In genomic region chr15:36172970-36173369, GRCh38 we compare ENCODE assay signal across 14 cellular contexts.
A peak's percentile ranks its signal among the peaks of the same experiment; 100 is the strongest.
DNase-seq lines count a peak whose midpoint lies in the region; ATAC-seq and TF ChIP-seq lines count a peak whose summit lies in the region.
"Had no signal": no experiment of that assay in that cellular context is flagged by ENCODE, and none has a peak within 500 bp of the region (broad histone marks: within the 10 kb centered on the region; RNA-seq: fewer than 3 reads in every experiment).

No MANE protein-coding gene starts in this region.

- H3K4me1 ChIP-seq in GM23248 (ENCODE audit: insufficient read depth) = 0 out of 2 replicates have a peak, but pooled peaks cover 3% of the 10 kb centered on the region
- peaks cover 19% of the 10 kb centered on the region for H3K4me1 ChIP-seq in PC-3 (ENCODE audit: insufficient read depth, low read length)

- H3K27ac ChIP-seq in GM23248 (no peak overlapping the region), PC-3 (ENCODE audit: low read length) (no peak overlapping the region)
- H3K27ac ChIP-seq: BLaER1 treated with 17β-estradiol and CSF1 and Interleukin-3, amounts not matched to agents 10 nM and 100 nM had no signal

- no TSS peak for BruUV-seq in PC-3 (replicated peaks; lab: Mats Ljungman, UMichigan)

- H3K27ac Mint-ChIP-seq in natural killer cell treated with Interleukin-12 subunit alpha and Interleukin-12 subunit beta and Interleukin-15 and Interleukin-18, amount 100 ng/mL, for 72 hours = no peak overlapping the region
- H3K27ac Mint-ChIP-seq: CD4-positive, alpha-beta T cell; H9 had no signal

- H3K4me2 ChIP-seq in GM23248 (ENCODE audit: unreplicated experiment) = no peak overlapping the region
- peak overlapping the region; percentile 14 for H3K4me2 ChIP-seq in PC-3 (ENCODE audit: low read length)
- H3K4me2 ChIP-seq: BLaER1 treated with 17β-estradiol and CSF1 and Interleukin-3, amounts not matched to agents 10 nM and 100 nM had no signal

- H3K27me3 Mint-ChIP-seq in natural killer cell treated with Interleukin-12 subunit alpha and Interleukin-12 subunit beta and Interleukin-15 and Interleukin-18, amount 100 ng/mL, for 72 hours = no peaks in the 10 kb centered on the region
- H3K27me3 Mint-ChIP-seq: CD4-positive, alpha-beta T cell had no signal

- H4K20me1 ChIP-seq in GM23248 (ENCODE audit: insufficient read depth) (no peaks in the 10 kb centered on the region), PC-3 (ENCODE audit: low read length) (no peaks in the 10 kb centered on the region)
- H4K20me1 ChIP-seq: BLaER1 treated with 17β-estradiol and CSF1 and Interleukin-3, amounts not matched to agents 10 nM and 100 nM had no signal

- H2AFZ ChIP-seq in GM23248 (peak overlapping the region; percentile 9; the same call in 1 of the 2 replicates), PC-3 (ENCODE audit: low read length) (no peak overlapping the region; the same call in 1 of the 2 replicates)

- TF ChIP-seq CTCF in PC-3 (conservative IDR thresholded peaks at IDR 0.05; ENCODE audit: low read depth, low read length) (no peak), epithelial cell of esophagus (IDR thresholded peaks at IDR 0.05; ENCODE audit: insufficient read depth, low read depth, low read length, missing control alignments) (no peak)

- no peaks in the 10 kb centered on the region for H3K79me2 ChIP-seq in GM23248 (ENCODE audit: insufficient read depth)
- no peaks in the 10 kb centered on the region for H3K79me2 ChIP-seq in PC-3 (ENCODE audit: low read length)

- H3K9ac ChIP-seq in GM23248 (no peak overlapping the region), PC-3 (ENCODE audit: low read length) (no peak overlapping the region)
- H3K9ac ChIP-seq: BLaER1 treated with 17β-estradiol and CSF1 and Interleukin-3, amounts not matched to agents 10 nM and 100 nM had no signal

- POLR2A ChIA-PET in PC-3 (lab: Charles Lee; ENCODE audit: unreplicated experiment) = interaction anchor here (0.6 kb wide), 1 partner anchor 878 kb away, joined by 4 read pairs; no protein-coding TSS in a partner anchor

- no peaks in the 10 kb centered on the region for H3K9me2 ChIP-seq in GM23248 (ENCODE audit: insufficient read depth)
- no peaks in the 10 kb centered on the region for H3K9me2 ChIP-seq in PC-3 (replicated peaks; ENCODE audit: low read length)

- 84 to 86% methylated on average over 1 of the region's 1 CpG for WGBS in GM23248 (ENCODE audit: low coverage in 1 of 2, low lambda C conversion rate in 2 of 2, missing lambda C conversion rate in 2 of 2), 2 experiments

- in situ Hi-C loops in GM23248 (cut with MboI) = no loop called here

- no peaks in the 10 kb centered on the region for H3K36me3 Mint-ChIP-seq in natural killer cell treated with Interleukin-12 subunit alpha and Interleukin-12 subunit beta and Interleukin-15 and Interleukin-18, amount 100 ng/mL, for 72 hours

- ATAC-seq in PC-3 = peak; percentile 87
- ATAC-seq in natural killer cell treated with Interleukin-12 subunit alpha and Interleukin-12 subunit beta and Interleukin-15 and Interleukin-18, amount 100 ng/mL, for 72 hours = no peak
- ATAC-seq: GM12878 had no signal

- peaks cover 7% of the 10 kb centered on the region for H3K9me3 Mint-ChIP-seq in natural killer cell treated with Interleukin-12 subunit alpha and Interleukin-12 subunit beta and Interleukin-15 and Interleukin-18, amount 100 ng/mL, for 72 hours
- H3K9me3 Mint-ChIP-seq: H9 had no signal

- H3K4me1 Mint-ChIP-seq in natural killer cell treated with Interleukin-12 subunit alpha and Interleukin-12 subunit beta and Interleukin-15 and Interleukin-18, amount 100 ng/mL, for 72 hours (ENCODE audit: low read depth in 2 of 2) = no peaks in the 10 kb centered on the region

- no peak for DNase-seq in GM23248
- DNase-seq in PC-3 = peak; percentile 83
- DNase-seq in epithelial cell of esophagus (ENCODE audit: low read depth) = peak; percentile 2
- DNase-seq in NK-92 (lab: John Stamatoyannopoulos, UW; ENCODE audit: unreplicated experiment) = no peak
- DNase-seq in natural killer cell treated with Interleukin-12 subunit alpha and Interleukin-12 subunit beta and Interleukin-15 and Interleukin-18, amount 100 ng/mL, for 72 hours (ENCODE audit: low spot score) = no peak
- DNase-seq in SIG-M5 treated with dmso at 0.1 percent for 504 hours (lab: John Stamatoyannopoulos, UW; ENCODE audit: unreplicated experiment) = no peak
- DNase-seq in NCI-H1105 (lab: John Stamatoyannopoulos, UW) = no peak
- DNase-seq: CD4-positive, alpha-beta T cell; DMS79; GOT3; H9; IMR-90 had no signal

- no peaks in the 10 kb centered on the region for H3K9me3 ChIP-seq in GM23248 (ENCODE audit: low read depth)
- no peaks in the 10 kb centered on the region for H3K9me3 ChIP-seq in PC-3 (ENCODE audit: low read length)
- H3K9me3 ChIP-seq: BLaER1 treated with 17β-estradiol and CSF1 and Interleukin-3, amounts not matched to agents 10 nM and 100 nM had no signal

- H3K4me3 ChIP-seq in GM23248 (no peak overlapping the region), PC-3 (ENCODE audit: low read length) (no peak overlapping the region), epithelial cell of esophagus (ENCODE audit: low read length) (no peak overlapping the region)
- H3K4me3 ChIP-seq: BLaER1 treated with 17β-estradiol and CSF1 and Interleukin-3, amounts not matched to agents 10 nM and 100 nM; GM12878 had no signal

- H3F3A ChIP-seq in GM23248 (ENCODE audit: insufficient read depth) (no peaks in the 10 kb centered on the region), PC-3 (ENCODE audit: low read length, unreplicated experiment) (no peaks in the 10 kb centered on the region)

- H3K27me3 ChIP-seq in GM23248 (replicated peaks; ENCODE audit: insufficient read depth) (no peaks in the 10 kb centered on the region), PC-3 (ENCODE audit: low read length) (no peaks in the 10 kb centered on the region)
- H3K27me3 ChIP-seq: BLaER1 treated with 17β-estradiol and CSF1 and Interleukin-3, amounts not matched to agents 10 nM and 100 nM had no signal

- H3K4me3 Mint-ChIP-seq in natural killer cell treated with Interleukin-12 subunit alpha and Interleukin-12 subunit beta and Interleukin-15 and Interleukin-18, amount 100 ng/mL, for 72 hours = no peak overlapping the region
- H3K4me3 Mint-ChIP-seq: CD4-positive, alpha-beta T cell; H9 had no signal

- CTCF ChIA-PET in PC-3 (lab: Charles Lee) = no interaction called here

- H3K36me3 ChIP-seq in GM23248 (ENCODE audit: low read depth) = no peaks in the 10 kb centered on the region
- H3K36me3 ChIP-seq in PC-3 (ENCODE audit: low read depth, low read length) = no peaks in the 10 kb centered on the region
- H3K36me3 ChIP-seq: BLaER1 treated with 17β-estradiol and CSF1 and Interleukin-3, amounts not matched to agents 10 nM and 100 nM had no signal

- intact Hi-C loops in PC-3 (cut with micrococcal nuclease) = loop anchor here (5.0 kb wide), 2 partner anchors 164 to 416 kb away; no protein-coding TSS in a partner anchor

Comparison
In these comparisons a context has a peak if more than half of its experiments do, and no peak if none do; other contexts are left out.
1. DNase-seq: peak in PC-3 (single experiment) and epithelial cell of esophagus (single experiment); none in GM23248 (single experiment), NK-92 (single experiment), natural killer cell treated with Interleukin-12 subunit alpha and Interleukin-12 subunit beta and Interleukin-15 and Interleukin-18, amount 100 ng/mL, for 72 hours (single experiment), SIG-M5 treated with dmso at 0.1 percent for 504 hours (single experiment) and NCI-H1105 (single experiment).